Comparison of ENCODE assay signal across 8 cellular contexts in genomic region chr1:162497104-162497722, GRCh38. TPM values are rescaled to one million over a fixed set of nuclear protein-coding genes. Genes with fewer than 3 reads are reported as not detected.
DNase-seq lines count a peak whose midpoint lies in the region; ATAC-seq and TF ChIP-seq lines count a peak whose summit lies in the region.

No MANE protein-coding gene starts in this region.

- H3K4me1 Mint-ChIP-seq in naive thymus-derived CD8-positive, alpha-beta T cell = peaks cover 14 to 44% (median 31%) of the 10 kb centered on the region in 4 donors

- no peaks in the 10 kb centered on the region for H3K9me3 Mint-ChIP-seq in naive thymus-derived CD8-positive, alpha-beta T cell

- H3K4me3 Mint-ChIP-seq in naive thymus-derived CD8-positive, alpha-beta T cell = peak overlapping the region; percentile 83 to 97 (median 90)

- ATAC-seq in naive thymus-derived CD8-positive, alpha-beta T cell = no peak
- ATAC-seq in GM19452 (IDR thresholded peaks at IDR 0.05; ENCODE audit: unreplicated experiment) = no peak

- peak overlapping the region; percentile 76 to 98 (median 94) for H3K27ac Mint-ChIP-seq in naive thymus-derived CD8-positive, alpha-beta T cell

- H3K36me3 Mint-ChIP-seq in naive thymus-derived CD8-positive, alpha-beta T cell = peaks cover 4 to 24% (median 6%) of the 10 kb centered on the region in 3 donors

- peak overlapping the region; percentile 64 for H3K4me3 ChIP-seq in AG09309 (ENCODE audit: control insufficient read depth, low read depth, low read length)
- peak overlapping the region; percentile 98 for H3K4me3 ChIP-seq in LNCaP clone FGC (ENCODE audit: low read depth, low read length)
- H3K4me3 ChIP-seq in coronary artery = peak overlapping the region; percentile 92

- POLR2A ChIA-PET in naive thymus-derived CD8-positive, alpha-beta T cell (lab: Charles Lee) = interaction anchor here (0.8 to 2.2 kb wide), 2 partner anchors 63 to 64 kb away, joined by 3 to 6 read pairs; partner anchors contain the start of gene UAP1

- H3K27ac ChIP-seq in coronary artery = peak overlapping the region; percentile 82 to 91

- TF ChIP-seq CTCF in AG09309 (IDR thresholded peaks at IDR 0.05; ENCODE audit: control insufficient read depth, insufficient read depth, low read depth, low read length, missing control alignments) = no peak
- TF ChIP-seq CTCF in LNCaP clone FGC (IDR thresholded peaks at IDR 0.05; ENCODE audit: control insufficient read depth, extremely low read depth, insufficient read depth) = no peak
- TF ChIP-seq CTCF in coronary artery (IDR thresholded peaks at IDR 0.05) = no peak

- H3K27me3 Mint-ChIP-seq in naive thymus-derived CD8-positive, alpha-beta T cell = peaks cover 0 to 2% (median 0%) of the 10 kb centered on the region in 5 donors

- DNase-seq in AG09309 (ENCODE audit: low read depth) = no peak
- DNase-seq in LNCaP clone FGC (ENCODE audit: low read depth) = no peak
- no peak for DNase-seq in coronary artery (ENCODE audit: low spot score)
- DNase-seq in naive thymus-derived CD8-positive, alpha-beta T cell = no peak
- no peak for DNase-seq in NCI-H1092 treated with DMSO at 0.1 percent for 48 hours (lab: John Stamatoyannopoulos, UW)
- DNase-seq in stimulated activated CD4-positive, alpha-beta T cell treated with anti-CD3 and anti-CD28 coated beads, Interleukin-15, amount 100 ng/mL, for 24 hours = no peak
- DNase-seq in Kasumi-1 (lab: John Stamatoyannopoulos, UW) = no peak

RNA-seq across cellular contexts. Expression of gene UHMK1, which starts 0.4 kb away (rescaled TPM):
- total RNA-seq in naive thymus-derived CD8-positive, alpha-beta T cell = 10 to 100 TPM; 65.5 to 68.6 TPM
- 10 to 100 TPM; 48.4 to 75.9 (median 57.6) TPM for polyA plus RNA-seq in naive thymus-derived CD8-positive, alpha-beta T cell
